1 cellular context compared by ENCODE assay signal in the genomic region with DNA sequence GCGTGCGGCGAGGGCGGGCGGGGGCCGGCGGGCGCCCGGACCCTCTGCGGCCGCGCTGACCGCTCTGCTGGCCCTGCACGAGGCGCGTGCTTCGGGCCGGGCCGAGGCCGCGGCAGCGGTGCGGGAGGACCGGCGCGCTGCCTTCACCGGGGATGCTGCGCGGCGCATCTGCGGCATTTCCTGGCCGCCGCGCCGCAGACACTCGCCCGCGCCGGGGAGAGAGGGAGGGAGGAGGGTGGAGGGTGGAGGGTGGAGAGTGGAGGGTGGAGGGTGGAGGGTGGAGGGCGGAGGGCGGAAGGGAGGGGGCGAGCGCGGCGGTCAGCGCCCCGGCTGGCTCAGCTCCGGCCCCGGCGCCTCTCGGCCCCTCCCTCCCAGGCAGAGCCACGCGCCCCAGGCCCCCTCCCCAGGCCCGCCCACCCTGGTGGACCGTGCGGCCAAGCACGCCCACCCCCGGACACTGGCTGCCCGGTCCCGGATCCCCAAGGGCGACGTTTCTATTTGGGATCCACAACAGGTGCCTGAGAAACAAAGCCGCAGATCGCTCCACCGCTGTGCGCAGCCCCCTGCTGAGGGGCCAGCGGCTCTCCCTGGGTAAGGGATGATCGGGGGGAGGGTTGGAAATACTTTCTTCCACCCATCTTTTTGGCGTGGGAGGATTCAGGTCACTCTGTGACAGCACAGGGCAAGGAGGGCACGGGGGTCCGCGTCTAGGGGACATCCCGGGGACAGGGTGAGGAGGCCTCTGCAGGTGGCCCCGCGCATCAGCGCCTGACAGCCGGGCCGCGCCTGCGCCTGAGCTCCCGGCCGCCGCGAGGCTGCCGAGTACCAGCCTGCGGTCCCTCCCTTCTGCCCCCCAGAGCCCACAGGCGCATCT.
TF ChIP-seq lines count a peak whose summit lies in the region.

No MANE protein-coding gene starts in this region.

TF ChIP-seq in HepG2, 621 proteins besides CTCF, POLR2A, EP300 and RAD21 (continued from another document and continues in another):
- no peak for TF ChIP-seq ZBTB40 (IDR thresholded peaks at IDR 0.05)
- TF ChIP-seq ZBTB40 (CRISPR knock-in tag; IDR thresholded peaks at IDR 0.05) = no peak
- no peak for TF ChIP-seq HOXA9 (CRISPR knock-in tag; IDR thresholded peaks at IDR 0.05; ENCODE audit: borderline replicate concordance)
- no peak for TF ChIP-seq ZNF224 (CRISPR knock-in tag; IDR thresholded peaks at IDR 0.05)
- TF ChIP-seq NAIF1 (CRISPR knock-in tag; IDR thresholded peaks at IDR 0.05; ENCODE audit: borderline replicate concordance) = no peak
- no peak for TF ChIP-seq ZNF629 (CRISPR knock-in tag; conservative IDR thresholded peaks at IDR 0.05)
- no peak for TF ChIP-seq ZNF709 (CRISPR knock-in tag; IDR thresholded peaks at IDR 0.05)
- TF ChIP-seq WIZ (CRISPR knock-in tag; IDR thresholded peaks at IDR 0.05) = no peak
- no peak for TF ChIP-seq PRDM10 (CRISPR knock-in tag; IDR thresholded peaks at IDR 0.05; ENCODE audit: low read depth)
- peak; percentile 75 for TF ChIP-seq PTBP1 (IDR thresholded peaks at IDR 0.05; ENCODE audit: low read depth, low read length, poor library complexity, severe bottlenecking)
- no peak for TF ChIP-seq SRF (IDR thresholded peaks at IDR 0.05; ENCODE audit: low read depth, low read length)
- TF ChIP-seq ZFYVE20 (CRISPR knock-in tag; IDR thresholded peaks at IDR 0.05; ENCODE audit: borderline replicate concordance, low read depth) = no peak
- 0 out of 2 replicates have a peak, but pooled peaks have one; percentile 25 for TF ChIP-seq KMT2A (CRISPR knock-in tag; IDR thresholded peaks at IDR 0.05)
- TF ChIP-seq, protein P1, sequence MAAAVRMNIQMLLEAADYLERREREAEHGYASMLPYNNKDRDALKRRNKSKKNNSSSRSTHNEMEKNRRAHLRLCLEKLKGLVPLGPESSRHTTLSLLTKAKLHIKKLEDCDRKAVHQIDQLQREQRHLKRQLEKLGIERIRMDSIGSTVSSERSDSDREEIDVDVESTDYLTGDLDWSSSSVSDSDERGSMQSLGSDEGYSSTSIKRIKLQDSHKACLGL (CRISPR knock-in tag; IDR thresholded peaks at IDR 0.05) = no peak
- TF ChIP-seq ZNF274 (CRISPR knock-in tag; IDR thresholded peaks at IDR 0.05) = no peak
- TF ChIP-seq, protein P2, sequence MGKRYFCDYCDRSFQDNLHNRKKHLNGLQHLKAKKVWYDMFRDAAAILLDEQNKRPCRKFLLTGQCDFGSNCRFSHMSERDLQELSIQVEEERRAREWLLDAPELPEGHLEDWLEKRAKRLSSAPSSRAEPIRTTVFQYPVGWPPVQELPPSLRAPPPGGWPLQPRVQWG (CRISPR knock-in tag; IDR thresholded peaks at IDR 0.05; ENCODE audit: borderline replicate concordance, low read depth) = no peak
- no peak for TF ChIP-seq ATAD3A (CRISPR knock-in tag; IDR thresholded peaks at IDR 0.05)
- no peak for TF ChIP-seq USF2 (IDR thresholded peaks at IDR 0.05; ENCODE audit: low read depth, low read length)
- no peak for TF ChIP-seq USF2 (CRISPR knock-in tag; IDR thresholded peaks at IDR 0.05; ENCODE audit: borderline replicate concordance)
- TF ChIP-seq MXD4 (CRISPR knock-in tag; IDR thresholded peaks at IDR 0.05) = peak; percentile 65; the same call in 1 of the 2 replicates
- TF ChIP-seq RARA (CRISPR knock-in tag; IDR thresholded peaks at IDR 0.05) = no peak; the same call in 1 of the 2 replicates
- TF ChIP-seq ZNF263 (CRISPR knock-in tag; IDR thresholded peaks at IDR 0.05) = no peak
- TF ChIP-seq NCOR1 (IDR thresholded peaks at IDR 0.05; ENCODE audit: borderline replicate concordance, low read length) = no peak
- TF ChIP-seq BRD4 (CRISPR knock-in tag; IDR thresholded peaks at IDR 0.05) = no peak
- no peak for TF ChIP-seq ZNF558 (CRISPR knock-in tag; IDR thresholded peaks at IDR 0.05; ENCODE audit: borderline replicate concordance)
- TF ChIP-seq ATF7-NPFF (CRISPR knock-in tag; IDR thresholded peaks at IDR 0.05; ENCODE audit: low read depth) = no peak
- no peak for TF ChIP-seq SNAPC5 (CRISPR knock-in tag; IDR thresholded peaks at IDR 0.05; ENCODE audit: borderline replicate concordance)
- TF ChIP-seq, protein P3, sequence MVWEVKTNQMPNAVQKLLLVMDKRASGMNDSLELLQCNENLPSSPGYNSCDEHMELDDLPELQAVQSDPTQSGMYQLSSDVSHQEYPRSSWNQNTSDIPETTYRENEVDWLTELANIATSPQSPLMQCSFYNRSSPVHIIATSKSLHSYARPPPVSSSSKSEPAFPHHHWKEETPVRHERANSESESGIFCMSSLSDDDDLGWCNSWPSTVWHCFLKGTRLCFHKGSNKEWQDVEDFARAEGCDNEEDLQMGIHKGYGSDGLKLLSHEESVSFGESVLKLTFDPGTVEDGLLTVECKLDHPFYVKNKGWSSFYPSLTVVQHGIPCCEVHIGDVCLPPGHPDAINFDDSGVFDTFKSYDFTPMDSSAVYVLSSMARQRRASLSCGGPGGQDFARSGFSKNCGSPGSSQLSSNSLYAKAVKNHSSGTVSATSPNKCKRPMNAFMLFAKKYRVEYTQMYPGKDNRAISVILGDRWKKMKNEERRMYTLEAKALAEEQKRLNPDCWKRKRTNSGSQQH (CRISPR knock-in tag; IDR thresholded peaks at IDR 0.05; ENCODE audit: low read depth) = peak; percentile 62; the same call in 1 of the 2 replicates
- TF ChIP-seq IKZF4 (CRISPR knock-in tag; IDR thresholded peaks at IDR 0.05; ENCODE audit: borderline replicate concordance, low read depth, not compliant biosample characterization) = no peak
- TF ChIP-seq ZNF552 (CRISPR knock-in tag; IDR thresholded peaks at IDR 0.05; ENCODE audit: borderline replicate concordance) = no peak
- no peak for TF ChIP-seq ZNF550 (CRISPR knock-in tag; IDR thresholded peaks at IDR 0.05; ENCODE audit: borderline replicate concordance)
- peak; percentile 56 for TF ChIP-seq POLR2G (IDR thresholded peaks at IDR 0.05; ENCODE audit: low read depth, low read length)
- no peak for TF ChIP-seq ZNF251 (CRISPR knock-in tag; IDR thresholded peaks at IDR 0.05)
- no peak for TF ChIP-seq TARDBP (CRISPR knock-in tag; IDR thresholded peaks at IDR 0.05)
- no peak for TF ChIP-seq ZNF572 (CRISPR knock-in tag; IDR thresholded peaks at IDR 0.05)
- TF ChIP-seq ZNF232 (CRISPR knock-in tag; IDR thresholded peaks at IDR 0.05; ENCODE audit: borderline replicate concordance) = peak; percentile 67; the same call in 1 of the 2 replicates
- TF ChIP-seq FOXO4 (CRISPR knock-in tag; conservative IDR thresholded peaks at IDR 0.05) = no peak
- TF ChIP-seq PCBP2 (optimal IDR thresholded peaks at IDR 0.05; ENCODE audit: low read depth, low read length, poor library complexity, severe bottlenecking) = no peak
- no peak for TF ChIP-seq ATF3 (CRISPR knock-in tag; IDR thresholded peaks at IDR 0.05)
- no peak for TF ChIP-seq NFKBIZ (CRISPR knock-in tag; IDR thresholded peaks at IDR 0.05)
- no peak for TF ChIP-seq NFRKB (IDR thresholded peaks at IDR 0.05)
